In genomic region chr20:37265152-37265551, GRCh38 we compare ENCODE assay signal across 13 cellular contexts. TPM values are rescaled to one million over a fixed set of nuclear protein-coding genes. Genes with fewer than 3 reads are reported as not detected.
A peak's percentile ranks its signal among the peaks of the same experiment; 100 is the strongest.
DNase-seq lines count a peak whose midpoint lies in the region; ATAC-seq, FAIRE-seq and TF ChIP-seq lines count a peak whose summit lies in the region.
"Had no signal": no experiment of that assay in that cellular context is flagged by ENCODE, and none has a peak within 500 bp of the region (broad histone marks: within the 10 kb centered on the region; RNA-seq: fewer than 3 reads in every experiment).

No MANE protein-coding gene starts in this region.

- TF ChIP-seq CTCF in kidney (IDR thresholded peaks at IDR 0.05; ENCODE audit: borderline replicate concordance, extremely low read depth, insufficient read depth) = no peak
- TF ChIP-seq CTCF in tibial artery (IDR thresholded peaks at IDR 0.05) = no peak

- no peaks in the 10 kb centered on the region for H3K9me3 ChIP-seq in kidney (ENCODE audit: control insufficient read depth in 1 of 2, low read length in 2 of 2)
- H3K9me3 ChIP-seq in tibial artery = no peaks in the 10 kb centered on the region

- DNase-seq in ELR (ENCODE audit: low read depth) (peak; percentile 25), RPMI7951 (ENCODE audit: low read depth) (peak; percentile 32), kidney (peak; percentile 3), tibial artery (no peak)
- DNase-seq: NCI-H2171 treated with DMSO at 0.1 percent for 48 hours; stimulated activated CD4-positive, alpha-beta T cell treated with anti-CD3 and anti-CD28 coated beads, Interleukin-4, amount 100 ng/mL, for 24 hours had no signal

- peaks cover 0 to 16% of the 10 kb centered on the region in 2 donors for H3K27me3 ChIP-seq in tibial artery

- H3K27ac ChIP-seq in kidney (ENCODE audit: low read depth in 2 of 2, low read length in 2 of 2) (no peak overlapping the region), tibial artery (no peak overlapping the region)

- no peaks in the 10 kb centered on the region for H3K4me1 ChIP-seq in kidney (ENCODE audit: control insufficient read depth in 1 of 2, insufficient read depth in 1 of 2, low read depth in 1 of 2, low read length in 2 of 2)
- no peaks in the 10 kb centered on the region for H3K4me1 ChIP-seq in tibial artery

- H3K36me3 ChIP-seq in kidney (ENCODE audit: control insufficient read depth in 1 of 2, insufficient read depth in 2 of 2, low read length in 2 of 2) (no peaks in the 10 kb centered on the region), tibial artery (no peaks in the 10 kb centered on the region)

- no peak overlapping the region for H3K9ac ChIP-seq in kidney (ENCODE audit: low read length in 2 of 2)

- intact Hi-C loops in kidney (cut with DNase I) = loop anchor here (5.0 kb wide), 1 partner anchor 267 kb away; no protein-coding TSS in a partner anchor
- intact Hi-C loops in tibial artery (cut with DNase I; ENCODE audit: low total_unique reads) = loop anchor here (5.0 kb wide), 1 partner anchor 122 kb away; no protein-coding TSS in a partner anchor

- no peak for FAIRE-seq in kidney (lab: Jason Lieb, UNC)
- FAIRE-seq: colon had no signal

- H3K4me3 ChIP-seq in kidney (ENCODE audit: low read length in 2 of 2) = no peak overlapping the region
- no peak overlapping the region for H3K4me3 ChIP-seq in tibial artery

- ATAC-seq in GM21529 (IDR thresholded peaks at IDR 0.05; ENCODE audit: unreplicated experiment) = peak; percentile 58
- ATAC-seq in HG02623 (IDR thresholded peaks at IDR 0.05; ENCODE audit: unreplicated experiment) = no peak
- ATAC-seq in GM21825 (IDR thresholded peaks at IDR 0.05; ENCODE audit: unreplicated experiment) = no peak
- no peak for ATAC-seq in GM18858 (IDR thresholded peaks at IDR 0.05; ENCODE audit: unreplicated experiment)
- ATAC-seq: HCT116, WTC11 had no signal

RNA-seq across cellular contexts. Expression of gene GHRH, which starts 3.5 kb away (rescaled TPM):
- not detected in 2 replicates for total RNA-seq in RPMI7951 (2014; rRNA removed; shearing (Covaris generic))
- total RNA-seq in kidney = not detected
- not detected for polyA plus RNA-seq in kidney (ENCODE audit: insufficient read depth, low read depth, low replicate concordance)

RNA-seq across cellular contexts. Expression of gene MANBAL, which starts 24.3 kb away (rescaled TPM):
- 28.1 and 28.9 TPM in 2 replicates for total RNA-seq in RPMI7951 (2014; rRNA removed; shearing (Covaris generic))
- 45.7 TPM for total RNA-seq in kidney
- 93.3 TPM for polyA plus RNA-seq in kidney (ENCODE audit: insufficient read depth, low read depth, low replicate concordance)

Comparison
In these comparisons a context has a peak if more than half of its experiments do, and no peak if none do; other contexts are left out.
1. DNase-seq: peak in ELR (single experiment), RPMI7951 (single experiment) and kidney (single experiment); none in tibial artery (0 of 2).